In genomic region chr2:48692292-48692691, GRCh38 we compare ENCODE assay signal across 24 cellular contexts.
DNase-seq lines count a peak whose midpoint lies in the region; ATAC-seq, FAIRE-seq and TF ChIP-seq lines count a peak whose summit lies in the region.
"Had no signal": no experiment of that assay in that cellular context is flagged by ENCODE, and none has a peak within 500 bp of the region (broad histone marks: within the 10 kb centered on the region; RNA-seq: fewer than 3 reads in every experiment).

No MANE protein-coding gene starts in this region.

- no TSS peak for BruUV-seq in IMR-90 (replicated peaks; lab: Mats Ljungman, UMichigan)

- H3K27ac ChIP-seq in GM23338 (ENCODE audit: low read depth) (no peak overlapping the region), IMR-90 (ENCODE audit: insufficient read depth, low read length) (no peak overlapping the region), H1 (ENCODE audit: low read depth, low read length) (no peak overlapping the region), neural progenitor cell (peak overlapping the region; percentile 35)
- H3K27ac ChIP-seq: BLaER1 treated with 17β-estradiol and CSF1 and Interleukin-3, amounts not matched to agents 10 nM and 100 nM; GM23248; HL-60; Peyer's patch had no signal

- peak overlapping the region; percentile 35; the same call in 1 of the 2 replicates for H3K27ac Mint-ChIP-seq in GM23338
- H3K27ac Mint-ChIP-seq in neural progenitor cell: peak overlapping the region; percentile 48
- H3K27ac Mint-ChIP-seq: CD4-positive, alpha-beta memory T cell; HFFc6 had no signal

- H4K20me1 ChIP-seq in GM23338 (replicated peaks; ENCODE audit: insufficient read depth) (no peaks in the 10 kb centered on the region), IMR-90 (ENCODE audit: insufficient read depth, low read length) (no peaks in the 10 kb centered on the region), H1 (replicated peaks in 1 of 2; ENCODE audit: control insufficient read depth in 1 of 2, insufficient read depth in 2 of 2, low read length in 2 of 2) (no peaks in the 10 kb centered on the region), neural progenitor cell (ENCODE audit: low read depth) (no peaks in the 10 kb centered on the region)
- H4K20me1 ChIP-seq: BLaER1 treated with 17β-estradiol and CSF1 and Interleukin-3, amounts not matched to agents 10 nM and 100 nM had no signal

- intact Hi-C loops in IMR-90 (cut with micrococcal nuclease): loop anchor here (5.0 kb wide), 1 partner anchor 90 kb away; no protein-coding TSS in a partner anchor

- H3K27me3 Mint-ChIP-seq in GM23338 (ENCODE audit: insufficient read depth, low read depth, poor library complexity): peaks cover 1% of the 10 kb centered on the region
- H3K27me3 Mint-ChIP-seq in neural progenitor cell (ENCODE audit: insufficient read depth, low read depth): no peaks in the 10 kb centered on the region

- no peak for FAIRE-seq in H1 (lab: Jason Lieb, UNC)
- FAIRE-seq: GM12891 had no signal

- H2BK5ac ChIP-seq in IMR-90 (ENCODE audit: low read depth, low read length, poor library complexity, severe bottlenecking) (peak overlapping the region; percentile 35), H1 (ENCODE audit: low read depth, low read length) (no peak overlapping the region)

- H3K36me3 Mint-ChIP-seq in GM23338 (ENCODE audit: low read depth) (no peaks in the 10 kb centered on the region), neural progenitor cell (no peaks in the 10 kb centered on the region)
- H3K36me3 Mint-ChIP-seq: CD4-positive, alpha-beta memory T cell; IgD-negative memory B cell had no signal

- H3K23me2 ChIP-seq in H1 (ENCODE audit: low read depth, low read length): no peaks in the 10 kb centered on the region

- H3K79me2 ChIP-seq in GM23338 (replicated peaks; ENCODE audit: insufficient read depth) (no peaks in the 10 kb centered on the region), H1 (ENCODE audit: control insufficient read depth in 1 of 2, insufficient read depth in 2 of 2, low read length in 2 of 2) (no peaks in the 10 kb centered on the region), neural progenitor cell (ENCODE audit: low read depth) (no peaks in the 10 kb centered on the region)

- no peaks in the 10 kb centered on the region for H3K9me1 ChIP-seq in IMR-90 (ENCODE audit: insufficient read depth, low read length)

- POLR2A ChIA-PET in IMR-90 (lab: Charles Lee; ENCODE audit: unreplicated experiment) (no interaction called here), H1 (lab: Charles Lee; ENCODE audit: partially characterized antibody) (interaction anchor here (0.7 kb wide), 1 partner anchor 12 kb away, joined by 3 read pairs; no protein-coding TSS in a partner anchor)

- H3K9me3 Mint-ChIP-seq in GM23338 (no peaks in the 10 kb centered on the region), neural progenitor cell (no peaks in the 10 kb centered on the region)
- H3K9me3 Mint-ChIP-seq: CD4-positive, alpha-beta memory T cell had no signal

- in situ Hi-C loops in IMR-90 (cut with MboI; ENCODE audit: low sequenced_read_pairs): no loop called here

- H3K14ac ChIP-seq in IMR-90 (replicated peaks; ENCODE audit: low read depth, low read length) (no peak overlapping the region; the same call in 1 of the 2 replicates), H1 (ENCODE audit: insufficient read length) (no peak overlapping the region)

- H3K4me3 ChIP-seq in GM23338 (no peak overlapping the region), IMR-90 (ENCODE audit: insufficient read depth, low read depth, low read length) (no peak overlapping the region), H1 (ENCODE audit: extremely low read depth in 1 of 4, insufficient read depth in 2 of 4, low read depth in 3 of 4, low read length in 4 of 4) (no peak overlapping the region), neural progenitor cell (no peak overlapping the region)
- H3K4me3 ChIP-seq: BLaER1 treated with 17β-estradiol and CSF1 and Interleukin-3, amounts not matched to agents 10 nM and 100 nM; GM23248; Peyer's patch had no signal

- H3K23ac ChIP-seq in IMR-90 (ENCODE audit: low read depth, low read length): no peak overlapping the region
- no peak overlapping the region for H3K23ac ChIP-seq in H1 (ENCODE audit: insufficient read length)

- CTCF ChIA-PET in IMR-90 (lab: Yijun Ruan, JAX): no interaction called here
- CTCF ChIA-PET in H1 (lab: Charles Lee; ENCODE audit: partially characterized antibody): no interaction called here

- no peaks in the 10 kb centered on the region for H3K9me3 ChIP-seq in IMR-90 (ENCODE audit: control insufficient read depth, insufficient read depth, low read length)
- no peaks in the 10 kb centered on the region for H3K9me3 ChIP-seq in H1 (ENCODE audit: insufficient read depth in 2 of 2, low read depth in 1 of 2, low read length in 1 of 2)
- no peaks in the 10 kb centered on the region for H3K9me3 ChIP-seq in neural progenitor cell (ENCODE audit: low read depth)
- H3K9me3 ChIP-seq: BLaER1 treated with 17β-estradiol and CSF1 and Interleukin-3, amounts not matched to agents 10 nM and 100 nM; Peyer's patch had no signal

- dilution Hi-C loops in IMR-90 (cut with HindIII; ENCODE audit: low sequenced_read_pairs, unreplicated experiment): no loop called here

- H3K56ac ChIP-seq in IMR-90 (ENCODE audit: extremely low read depth, insufficient read depth, low read length) (no peak overlapping the region), H1 (replicated peaks; ENCODE audit: insufficient read length, low read depth, low read length) (no peak overlapping the region)

- TF ChIP-seq EP300 in H1 (IDR thresholded peaks at IDR 0.05; ENCODE audit: borderline replicate concordance in 1 of 2, low read depth in 2 of 2, low read length in 2 of 2): no peak

- H3K4ac ChIP-seq in IMR-90 (ENCODE audit: low read depth, low read length) (peak overlapping the region; percentile 18), H1 (replicated peaks; ENCODE audit: insufficient read length, low read depth, low read length) (no peak overlapping the region)

- DNase-seq in GM23338 (ENCODE audit: low spot score) (peak; percentile 38), IMR-90 (no peak), H1 (ENCODE audit: low read depth in 1 of 2, low spot score in 2 of 2) (no peak), neural progenitor cell (ENCODE audit: low spot score) (peak; percentile 37), COLO829 (ENCODE audit: low spot score) (no peak), RPMI8226 (no peak), dermis blood vessel endothelial cell (no peak), HK-2 (ENCODE audit: unreplicated experiment) (no peak)
- DNase-seq: 8988T; CD4-positive, alpha-beta memory T cell; DND-41; HFFc6; MV-4-11; NCI-H1105 treated with DMSO at 0.1 percent for 48 hours; NCI-H187; NCI-H446; NCI-H526; Peyer's patch had no signal

- ATAC-seq in GM23338 (peak; percentile 60), IMR-90 (ENCODE audit: low read depth) (no peak)
- ATAC-seq: Right ventricle myocardium inferior had no signal

- H4K91ac ChIP-seq in IMR-90 (ENCODE audit: insufficient read depth, low read depth, low read length) (no peak overlapping the region), H1 (replicated peaks; ENCODE audit: insufficient read length, low read length) (no peak overlapping the region)

- H4K5ac ChIP-seq in IMR-90 (ENCODE audit: low read depth, low read length): no peak overlapping the region; the same call in 1 of the 2 replicates
- no peak overlapping the region for H4K5ac ChIP-seq in H1 (ENCODE audit: insufficient read length, low read depth, low read length)

- H4K8ac ChIP-seq in IMR-90 (ENCODE audit: low read depth in 2 of 2, low read length in 2 of 2) (peak overlapping the region in 1 of 2 experiments; percentile 11; a peak in 1 of 4 replicates), H1 (ENCODE audit: extremely low read depth, insufficient read depth, low read length) (no peak overlapping the region)

- H3K4me1 Mint-ChIP-seq in GM23338: peaks cover 31% of the 10 kb centered on the region
- H3K4me1 Mint-ChIP-seq in neural progenitor cell: peaks cover 34% of the 10 kb centered on the region
- H3K4me1 Mint-ChIP-seq: CD4-positive, alpha-beta memory T cell; IgD-negative memory B cell had no signal

- no peak overlapping the region for H2AFZ ChIP-seq in GM23338
- H2AFZ ChIP-seq in IMR-90 (replicated peaks; ENCODE audit: low read length, poor library complexity): no peak overlapping the region
- H2AFZ ChIP-seq in H1 (ENCODE audit: low read length): no peak overlapping the region
- no peak overlapping the region for H2AFZ ChIP-seq in neural progenitor cell (replicated peaks)
- H2AFZ ChIP-seq: GM23248 had no signal

- peaks cover 17% of the 10 kb centered on the region for H3K4me1 ChIP-seq in GM23338 (ENCODE audit: insufficient read depth)
- peaks cover 4% of the 10 kb centered on the region; the same call in 1 of the 2 replicates for H3K4me1 ChIP-seq in IMR-90 (ENCODE audit: control insufficient read depth, insufficient read depth, low read length)
- peaks cover 3 to 16% (median 6%) of the 10 kb centered on the region in 4 experiments; a peak in 6 of 7 replicates for H3K4me1 ChIP-seq in H1 (replicated peaks in 1 of 4; ENCODE audit: control insufficient read depth in 3 of 4, insufficient read depth in 4 of 4, low read length in 3 of 4)
- H3K4me1 ChIP-seq in neural progenitor cell: peaks cover 33% of the 10 kb centered on the region
- H3K4me1 ChIP-seq: BLaER1 treated with 17β-estradiol and CSF1 and Interleukin-3, amounts not matched to agents 10 nM and 100 nM; Peyer's patch had no signal

- peak overlapping the region; percentile 48; the same call in 1 of the 3 replicates for H2BK15ac ChIP-seq in IMR-90 (ENCODE audit: low read depth, low read length)
- no peak overlapping the region for H2BK15ac ChIP-seq in H1 (ENCODE audit: low read length)

- H3K4me2 ChIP-seq in GM23338 (no peak overlapping the region), IMR-90 (ENCODE audit: low read depth, low read length) (no peak overlapping the region), H1 (ENCODE audit: insufficient read depth in 1 of 2, low read depth in 2 of 2, low read length in 2 of 2) (no peak overlapping the region), neural progenitor cell (no peak overlapping the region)
- H3K4me2 ChIP-seq: BLaER1 treated with 17β-estradiol and CSF1 and Interleukin-3, amounts not matched to agents 10 nM and 100 nM had no signal

- peak overlapping the region; percentile 96 for H2BK120ac ChIP-seq in IMR-90 (ENCODE audit: low read depth, low read length)
- H2BK120ac ChIP-seq in H1 (replicated peaks; ENCODE audit: low read depth, low read length): no peak overlapping the region

- TF ChIP-seq POLR2A in IMR-90 (IDR thresholded peaks at IDR 0.05; ENCODE audit: low read depth, low read length) (no peak), H1 (IDR thresholded peaks at IDR 0.05; ENCODE audit: control extremely low read depth in 1 of 2, low read depth in 2 of 2, low read length in 2 of 2) (no peak)

- H3K79me1 ChIP-seq in IMR-90 (ENCODE audit: low read depth in 1 of 2, low read length in 2 of 2) (no peaks in the 10 kb centered on the region), H1 (ENCODE audit: low read depth, low read length) (no peaks in the 10 kb centered on the region)

- TF ChIP-seq RAD21 in IMR-90 (IDR thresholded peaks at IDR 0.05; ENCODE audit: low read length) (no peak), H1 (IDR thresholded peaks at IDR 0.05 in 1 of 2, conservative IDR thresholded peaks at IDR 0.05 in 1 of 2; ENCODE audit: low read depth in 2 of 2, low read length in 2 of 2) (no peak)

- H2AK5ac ChIP-seq in IMR-90 (ENCODE audit: low read depth, low read length): peak overlapping the region; percentile 13; the same call in 1 of the 2 replicates
- H2AK5ac ChIP-seq in H1 (ENCODE audit: low read depth, low read length): no peak overlapping the region

- H3K9me2 ChIP-seq in GM23338 (ENCODE audit: insufficient read depth): no peaks in the 10 kb centered on the region

- 88% methylated on average over 1 of the region's 2 CpGs; no CpG with 5 or more reads in 1 of the 2 experiments for WGBS in IMR-90 (ENCODE audit: extremely low coverage in 2 of 2, insufficient read length in 1 of 2), 2 experiments
- WGBS in H1 (ENCODE audit: extremely low coverage in 1 of 2, insufficient coverage in 1 of 2, insufficient read length in 1 of 2, insufficient replicate concordance in 2 of 2, low coverage in 1 of 2, low lambda C conversion rate in 2 of 2, missing lambda C conversion rate in 1 of 2), 2 experiments: 73% methylated on average over 2 of the region's 2 CpGs; no CpG with 5 or more reads in 1 of the 2 experiments

- no peak overlapping the region; the same call in 1 of the 2 replicates for H2BK12ac ChIP-seq in H1 (ENCODE audit: low read depth, low read length)

- H3K4me3 Mint-ChIP-seq in GM23338 (no peak overlapping the region), neural progenitor cell (no peak overlapping the region)
- H3K4me3 Mint-ChIP-seq: CD4-positive, alpha-beta memory T cell; HFFc6; IgD-negative memory B cell had no signal

- H3K27me3 ChIP-seq in GM23338 (ENCODE audit: insufficient read depth): no peaks in the 10 kb centered on the region
- no peaks in the 10 kb centered on the region for H3K27me3 ChIP-seq in IMR-90 (ENCODE audit: control insufficient read depth, insufficient read depth, low read length)
- H3K27me3 ChIP-seq in H1 (replicated peaks in 1 of 4; ENCODE audit: control insufficient read depth in 3 of 4, extremely low read depth in 1 of 4, insufficient read depth in 3 of 4, low read length in 3 of 4): no peaks in the 10 kb centered on the region
- no peaks in the 10 kb centered on the region for H3K27me3 ChIP-seq in neural progenitor cell
- H3K27me3 ChIP-seq: BLaER1 treated with 17β-estradiol and CSF1 and Interleukin-3, amounts not matched to agents 10 nM and 100 nM; Peyer's patch had no signal

- H2BK20ac ChIP-seq in IMR-90 (ENCODE audit: low read depth, low read length) (peak overlapping the region; percentile 65), H1 (ENCODE audit: low read length) (0 out of 2 replicates have a peak overlapping the region, but pooled peaks have one; percentile 17)

- no peaks in the 10 kb centered on the region for H3F3A ChIP-seq in GM23338 (replicated peaks; ENCODE audit: low read depth)
- peaks cover 22% of the 10 kb centered on the region for H3F3A ChIP-seq in neural progenitor cell (ENCODE audit: low read depth)

- H3K36me3 ChIP-seq in GM23338 (ENCODE audit: insufficient read depth) (no peaks in the 10 kb centered on the region), IMR-90 (ENCODE audit: control insufficient read depth, insufficient read depth, low read length) (no peaks in the 10 kb centered on the region), H1 (ENCODE audit: control insufficient read depth in 2 of 4, insufficient read depth in 4 of 4, low read length in 3 of 4) (no peaks in the 10 kb centered on the region), neural progenitor cell (no peaks in the 10 kb centered on the region)
- H3K36me3 ChIP-seq: BLaER1 treated with 17β-estradiol and CSF1 and Interleukin-3, amounts not matched to agents 10 nM and 100 nM; Peyer's patch had no signal

- peak overlapping the region; percentile 35; the same call in 1 of the 2 replicates for H3K18ac ChIP-seq in IMR-90 (ENCODE audit: low read depth, low read length)
- H3K18ac ChIP-seq in H1 (ENCODE audit: extremely low read depth, low read length): no peak overlapping the region

- no peak overlapping the region for H2AK9ac ChIP-seq in IMR-90 (replicated peaks; ENCODE audit: low read depth, low read length, poor library complexity)

- H3K9ac ChIP-seq in IMR-90 (ENCODE audit: low read depth, low read length): no peak overlapping the region
- no peak overlapping the region for H3K9ac ChIP-seq in H1 (replicated peaks in 1 of 4; ENCODE audit: extremely low read depth in 1 of 4, low read depth in 3 of 4, low read length in 3 of 4)
- H3K9ac ChIP-seq in neural progenitor cell: no peak overlapping the region
- H3K9ac ChIP-seq: BLaER1 treated with 17β-estradiol and CSF1 and Interleukin-3, amounts not matched to agents 10 nM and 100 nM; GM23248 had no signal

- no peak for TF ChIP-seq CTCF in GM23338 (conservative IDR thresholded peaks at IDR 0.05; ENCODE audit: low read depth in 2 of 2)
- TF ChIP-seq CTCF in IMR-90 (conservative IDR thresholded peaks at IDR 0.05; ENCODE audit: low read depth, low read length): no peak
- no peak for TF ChIP-seq CTCF in H1 (IDR thresholded peaks at IDR 0.05; ENCODE audit: control extremely low read depth in 1 of 3, insufficient read depth in 1 of 3, low read depth in 1 of 3, low read length in 3 of 3)
- no peak for TF ChIP-seq CTCF in neural progenitor cell (IDR thresholded peaks at IDR 0.05)

Comparison
In these comparisons a context has a peak if more than half of its experiments do, and no peak if none do; other contexts are left out.
1. DNase-seq: peak in GM23338 (single experiment) and neural progenitor cell (single experiment); none in IMR-90 (single experiment), H1 (0 of 2), COLO829 (single experiment), RPMI8226 (single experiment), dermis blood vessel endothelial cell (single experiment) and HK-2 (single experiment).